Comparison of ENCODE assay signal across 8 cellular contexts in genomic region chr6:96837138-96837971, GRCh38. TPM values are rescaled to one million over a fixed set of nuclear protein-coding genes. Genes with fewer than 3 reads are reported as not detected.
DNase-seq lines count a peak whose midpoint lies in the region; ATAC-seq and TF ChIP-seq lines count a peak whose summit lies in the region.

A gene with protein sequence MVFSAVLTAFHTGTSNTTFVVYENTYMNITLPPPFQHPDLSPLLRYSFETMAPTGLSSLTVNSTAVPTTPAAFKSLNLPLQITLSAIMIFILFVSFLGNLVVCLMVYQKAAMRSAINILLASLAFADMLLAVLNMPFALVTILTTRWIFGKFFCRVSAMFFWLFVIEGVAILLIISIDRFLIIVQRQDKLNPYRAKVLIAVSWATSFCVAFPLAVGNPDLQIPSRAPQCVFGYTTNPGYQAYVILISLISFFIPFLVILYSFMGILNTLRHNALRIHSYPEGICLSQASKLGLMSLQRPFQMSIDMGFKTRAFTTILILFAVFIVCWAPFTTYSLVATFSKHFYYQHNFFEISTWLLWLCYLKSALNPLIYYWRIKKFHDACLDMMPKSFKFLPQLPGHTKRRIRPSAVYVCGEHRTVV (minus strand): TSS chr6:96837477. CDS start chr6:96799731, 37,746 bp downstream.

- intact Hi-C loops in adrenal gland (cut with DNase I), result no loop called here
- intact Hi-C loops in right cardiac atrium (cut with DNase I), result no loop called here

- TF ChIP-seq CTCF in Loucy (conservative IDR thresholded peaks at IDR 0.05; ENCODE audit: low read length) (no peak), adrenal gland (IDR thresholded peaks at IDR 0.05) (no peak)

- WGBS in adrenal gland, 4 donors, result 1% methylated on average over 40 to 77 of the region's 77 CpGs
- under 1% methylated on average over 77 of the region's 77 CpGs for WGBS in right cardiac atrium

- H3K27ac ChIP-seq in adrenal gland (peak within 1 kb of the TSS in 3 of 5 donors; percentile 29 to 61 (median 40)), right cardiac atrium (ENCODE audit: low read length) (no peak within 1 kb of the TSS), rectal smooth muscle tissue (ENCODE audit: low read depth, low read length) (no peak within 1 kb of the TSS)

- H3K27me3 ChIP-seq in H7 (ENCODE audit: control insufficient read depth, insufficient read depth, low read length), result peaks cover 12% of the 10 kb centered on the region
- no peaks in the 10 kb centered on the region for H3K27me3 ChIP-seq in Loucy (ENCODE audit: insufficient read depth, low read length, poor library complexity, severe bottlenecking)
- no peaks in the 10 kb centered on the region for H3K27me3 ChIP-seq in adrenal gland
- no peaks in the 10 kb centered on the region for H3K27me3 ChIP-seq in right cardiac atrium (ENCODE audit: control insufficient read depth, insufficient read depth)
- H3K27me3 ChIP-seq in rectal smooth muscle tissue (ENCODE audit: control insufficient read depth, insufficient read depth, low read length), result peaks cover 4% of the 10 kb centered on the region

- H3F3A ChIP-seq in Loucy (ENCODE audit: low read depth), result no peaks in the 10 kb centered on the region

- H3K4me3 ChIP-seq in H7 (ENCODE audit: insufficient read depth, low read depth, low read length) (peak within 1 kb of the TSS; percentile 86), Loucy (ENCODE audit: low read length, poor library complexity, severe bottlenecking) (peak within 1 kb of the TSS; percentile 77), adrenal gland (peak within 1 kb of the TSS; percentile 57 to 85 (median 70)), right cardiac atrium (ENCODE audit: low read length) (peak within 1 kb of the TSS; percentile 76), rectal smooth muscle tissue (ENCODE audit: low read length) (peak within 1 kb of the TSS; percentile 79)

- no peaks in the 10 kb centered on the region for H4K20me1 ChIP-seq in Loucy (ENCODE audit: insufficient read depth, low read length, poor library complexity, severe bottlenecking)

- TF ChIP-seq POLR2A in adrenal gland (IDR thresholded peaks at IDR 0.05), result peak; percentile 19 to 59

- H3K4me1 ChIP-seq in Loucy (ENCODE audit: insufficient read depth, low read length, poor library complexity, severe bottlenecking) (peaks cover 13% of the 10 kb centered on the region), adrenal gland (replicated peaks in 1 of 2) (peaks cover 4 to 11% of the 10 kb centered on the region in 2 donors), right cardiac atrium (ENCODE audit: control insufficient read depth, insufficient read depth, low read length) (no peaks in the 10 kb centered on the region), rectal smooth muscle tissue (ENCODE audit: control insufficient read depth, insufficient read depth, low read length) (peaks cover 2% of the 10 kb centered on the region)

- H3K79me2 ChIP-seq in Loucy (ENCODE audit: insufficient read depth, low read length), result no peaks in the 10 kb centered on the region

- peak within 1 kb of the TSS; percentile 64 for H3K4me2 ChIP-seq in Loucy (ENCODE audit: low read depth, low read length, poor library complexity, severe bottlenecking)

- H3K9ac ChIP-seq in Loucy (ENCODE audit: low read depth, low read length, poor library complexity, severe bottlenecking) (peak within 1 kb of the TSS; percentile 69), rectal smooth muscle tissue (ENCODE audit: low read length) (no peak within 1 kb of the TSS)

- DNase-seq in GM04504 (ENCODE audit: low read depth) (peak; percentile 11), H7 (peak; percentile 92), SKM-1 treated with dmso at 0.1 percent for 144 hours (lab: John Stamatoyannopoulos, UW; ENCODE audit: unreplicated experiment) (peak; percentile 91), adrenal gland (peak; percentile 61 to 76 (median 70)), right cardiac atrium (peak; percentile 65 to 80 (median 78)), inferior parietal cortex (ENCODE audit: extremely low spot score) (no peak)

- peak; percentile 92 to 95 for ATAC-seq in right cardiac atrium

- H3K9me2 ChIP-seq in Loucy (replicated peaks; ENCODE audit: low read depth, low read length), result no peaks in the 10 kb centered on the region

- H3K9me3 ChIP-seq in Loucy (ENCODE audit: insufficient read depth, low read depth, low read length) (no peaks in the 10 kb centered on the region), adrenal gland (replicated peaks in 1 of 3) (no peaks in the 10 kb centered on the region), right cardiac atrium (ENCODE audit: control insufficient read depth, low read length) (no peaks in the 10 kb centered on the region)

- no peaks in the 10 kb centered on the region for H3K36me3 ChIP-seq in H7 (replicated peaks; ENCODE audit: control insufficient read depth, insufficient read depth, low read length)
- no peaks in the 10 kb centered on the region for H3K36me3 ChIP-seq in Loucy (ENCODE audit: insufficient read depth, low read length)
- H3K36me3 ChIP-seq in adrenal gland (replicated peaks in 1 of 2), result no peaks in the 10 kb centered on the region
- H3K36me3 ChIP-seq in rectal smooth muscle tissue (ENCODE audit: control insufficient read depth, insufficient read depth, low read length), result no peaks in the 10 kb centered on the region

- H2AFZ ChIP-seq in Loucy (ENCODE audit: low read length), result peak within 1 kb of the TSS; percentile 69

RNA-seq across cellular contexts. Expression of the gene that starts here (rescaled TPM):
- total RNA-seq in H7 (2014; rRNA removed; shearing (Covaris generic)), result 4.2 and 6.2 TPM in 2 replicates
- total RNA-seq in adrenal gland (1 to 10 TPM; 1.1 to 4.4 (median 1.9) TPM), right cardiac atrium (under 1 TPM; 0.31 to 0.63 (median 0.43) TPM)
- polyA plus RNA-seq in adrenal gland (1 to 10 TPM in 2 of 3 donors, under 1 TPM in 1; 0.37 to 1.3 (median 1.1) TPM), right cardiac atrium (0.29 TPM)

Comparison
In these comparisons a context has a peak if more than half of its experiments do, and no peak if none do; other contexts are left out.
1. Peak in DNase-seq, ATAC-seq and H3K4me3 ChIP-seq in right cardiac atrium; RNA of the gene not detected or under 1 TPM.
2. H3K27ac ChIP-seq: peak in adrenal gland (3 of 5); none in right cardiac atrium (single experiment) and rectal smooth muscle tissue (single experiment).
3. Peak in every context shown above with its lines, with median percentiles within 50 percentile points of each other: H3K4me3 ChIP-seq.